Comparison of ENCODE assay signal across 8 cellular contexts in genomic region chr10:102502029-102502336, GRCh38. TPM values are rescaled to one million over a fixed set of nuclear protein-coding genes. Genes with fewer than 3 reads are reported as not detected.
DNase-seq lines count a peak whose midpoint lies in the region; ATAC-seq and TF ChIP-seq lines count a peak whose summit lies in the region.

No MANE protein-coding gene starts in this region.

- H3K4me1 ChIP-seq in ovary (ENCODE audit: insufficient read depth) (peaks cover 5% of the 10 kb centered on the region), thyroid gland (peaks cover 34 to 35% of the 10 kb centered on the region in 2 donors)

- no peak overlapping the region for H3K4me3 Mint-ChIP-seq in activated naive CD8-positive, alpha-beta T cell treated with anti-CD3 and anti-CD28 coated beads, Interleukin-2, amount 50 U/mL, for 24 hours

- H3K36me3 ChIP-seq in ovary, result no peaks in the 10 kb centered on the region
- H3K36me3 ChIP-seq in thyroid gland, result no peaks in the 10 kb centered on the region

- TF ChIP-seq POLR2A in ovary (IDR thresholded peaks at IDR 0.05), result no peak
- TF ChIP-seq POLR2A in thyroid gland (IDR thresholded peaks at IDR 0.05), result no peak

- peaks cover 27% of the 10 kb centered on the region for H3K4me1 Mint-ChIP-seq in activated naive CD8-positive, alpha-beta T cell treated with anti-CD3 and anti-CD28 coated beads, Interleukin-2, amount 50 U/mL, for 24 hours

- H3K27me3 ChIP-seq in ovary (no peaks in the 10 kb centered on the region), thyroid gland (no peaks in the 10 kb centered on the region)

- no peaks in the 10 kb centered on the region for H3K9me3 Mint-ChIP-seq in activated naive CD8-positive, alpha-beta T cell treated with anti-CD3 and anti-CD28 coated beads, Interleukin-2, amount 50 U/mL, for 24 hours

- intact Hi-C loops in Right ventricle myocardium superior (cut with DNase I), result loop anchor here (2.0 kb wide), 1 partner anchor 141 kb away; no protein-coding TSS in a partner anchor
- intact Hi-C loops in ovary (cut with DNase I), result loop anchor here in 2 of 4 donors (10.0 kb wide), 2 partner anchors 83 to 213 kb away; partner anchors contain the start of genes ARL3 (in 1 of the 2) and SFXN2 (in 1 of the 2)
- intact Hi-C loops in thyroid gland (cut with DNase I), result loop anchor here (10.0 kb wide), 1 partner anchor 347 kb away; the partner anchor contains the start of gene NOLC1

- 0 to 1% (median 0%) methylated on average over 19 of the region's 19 CpGs for WGBS in ovary, 3 donors
- 0% methylated on average over 17 to 19 of the region's 19 CpGs for WGBS in thyroid gland, 2 donors

- ATAC-seq in HG02678 (IDR thresholded peaks at IDR 0.05; ENCODE audit: unreplicated experiment), result peak; percentile 76
- peak; percentile 80 for ATAC-seq in activated naive CD8-positive, alpha-beta T cell treated with anti-CD3 and anti-CD28 coated beads, Interleukin-2, amount 50 U/mL, for 24 hours
- ATAC-seq in Right ventricle myocardium superior (ENCODE audit: poor library complexity), result peak; percentile 85

- no peak for TF ChIP-seq CTCF in GM10266 (IDR thresholded peaks at IDR 0.05; ENCODE audit: control insufficient read depth, insufficient read depth, low read depth, missing control alignments)
- TF ChIP-seq CTCF in ovary (IDR thresholded peaks at IDR 0.05), result no peak
- no peak for TF ChIP-seq CTCF in thyroid gland (IDR thresholded peaks at IDR 0.05)

- H3K4me3 ChIP-seq in ovary, result peak overlapping the region; percentile 97
- H3K4me3 ChIP-seq in thyroid gland (replicated peaks in 1 of 3), result peak overlapping the region; percentile 77 to 96 (median 78)

- H3K36me3 Mint-ChIP-seq in activated naive CD8-positive, alpha-beta T cell treated with anti-CD3 and anti-CD28 coated beads, Interleukin-2, amount 50 U/mL, for 24 hours (ENCODE audit: low read depth), result no peaks in the 10 kb centered on the region

- peak overlapping the region; percentile 63 to 70 for H3K27ac ChIP-seq in ovary
- H3K27ac ChIP-seq in thyroid gland, result peak overlapping the region; percentile 79 to 92 (median 84)

- DNase-seq in GM10266 (ENCODE audit: extremely low spot score) (peak; percentile 96), NCI-H1105 treated with DMSO at 0.1 percent for 48 hours (lab: John Stamatoyannopoulos, UW) (peak; percentile 91), SKM-1 (lab: John Stamatoyannopoulos, UW; ENCODE audit: unreplicated experiment) (peak; percentile 95), Right ventricle myocardium superior (peak; percentile 99), ovary (peak; percentile 99 to 100 (median 99)), thyroid gland (peak; percentile 99 to 100)
- peak; percentile 98 for DNase-seq in activated naive CD8-positive, alpha-beta T cell treated with anti-CD3 and anti-CD28 coated beads, Interleukin-2, amount 50 U/mL, for 24 hours

- no peak for TF ChIP-seq EP300 in ovary (IDR thresholded peaks at IDR 0.05)

- H3K27ac Mint-ChIP-seq in activated naive CD8-positive, alpha-beta T cell treated with anti-CD3 and anti-CD28 coated beads, Interleukin-2, amount 50 U/mL, for 24 hours, result no peak overlapping the region

- no peaks in the 10 kb centered on the region for H3K27me3 Mint-ChIP-seq in activated naive CD8-positive, alpha-beta T cell treated with anti-CD3 and anti-CD28 coated beads, Interleukin-2, amount 50 U/mL, for 24 hours

- H3K9me3 ChIP-seq in ovary, result no peaks in the 10 kb centered on the region
- H3K9me3 ChIP-seq in thyroid gland, result no peaks in the 10 kb centered on the region

RNA-seq across cellular contexts. Expression of gene ACTR1A, which starts 0.5 kb away (rescaled TPM):
- total RNA-seq in Right ventricle myocardium superior (90.6 TPM), ovary (10 to 100 TPM; 38.0 to 82.3 (median 60.1) TPM), thyroid gland (100 to 1,000 TPM in 3 of 4 donors, 10 to 100 TPM in 1; 94.1 to 111 (median 103) TPM)
- 10 to 100 TPM; 45.3 to 83.6 TPM for polyA plus RNA-seq in ovary

RNA-seq across cellular contexts. Expression of gene SUFU, which starts 1.8 kb away (rescaled TPM):
- total RNA-seq in Right ventricle myocardium superior (7.6 TPM), ovary (10 to 100 TPM in 5 of 7 donors, 1 to 10 TPM in 2; 4.6 to 19.1 (median 16.1) TPM), thyroid gland (1 to 10 TPM; 2.3 to 5.4 (median 4.4) TPM)
- polyA plus RNA-seq in ovary, result 10 to 100 TPM in 1 of 2 donors, 1 to 10 TPM in 1; 6.8 to 14.2 TPM

RNA-seq across cellular contexts. Expression of gene C10orf95, which starts 50.6 kb away (rescaled TPM):
- not detected for total RNA-seq in Right ventricle myocardium superior
- 10 to 100 TPM in 1 of 7 donors, 1 to 10 TPM in 1, under 1 TPM in 3, not detected in 2; 0.37 to 22.3 (median 0.60) TPM for total RNA-seq in ovary
- under 1 TPM in 1 of 2 donors, not detected in 1; 0.11 TPM for polyA plus RNA-seq in ovary
- 1 to 10 TPM; 1.1 to 2.9 (median 1.8) TPM for total RNA-seq in thyroid gland

Comparison
In these comparisons a context has a peak if more than half of its experiments do, and no peak if none do; other contexts are left out.
1. Peak in every context shown above with its lines: DNase-seq, ATAC-seq, H3K4me3 ChIP-seq and H3K27ac ChIP-seq.